ENCODE assay signal across 8 cellular contexts in the genomic region with DNA sequence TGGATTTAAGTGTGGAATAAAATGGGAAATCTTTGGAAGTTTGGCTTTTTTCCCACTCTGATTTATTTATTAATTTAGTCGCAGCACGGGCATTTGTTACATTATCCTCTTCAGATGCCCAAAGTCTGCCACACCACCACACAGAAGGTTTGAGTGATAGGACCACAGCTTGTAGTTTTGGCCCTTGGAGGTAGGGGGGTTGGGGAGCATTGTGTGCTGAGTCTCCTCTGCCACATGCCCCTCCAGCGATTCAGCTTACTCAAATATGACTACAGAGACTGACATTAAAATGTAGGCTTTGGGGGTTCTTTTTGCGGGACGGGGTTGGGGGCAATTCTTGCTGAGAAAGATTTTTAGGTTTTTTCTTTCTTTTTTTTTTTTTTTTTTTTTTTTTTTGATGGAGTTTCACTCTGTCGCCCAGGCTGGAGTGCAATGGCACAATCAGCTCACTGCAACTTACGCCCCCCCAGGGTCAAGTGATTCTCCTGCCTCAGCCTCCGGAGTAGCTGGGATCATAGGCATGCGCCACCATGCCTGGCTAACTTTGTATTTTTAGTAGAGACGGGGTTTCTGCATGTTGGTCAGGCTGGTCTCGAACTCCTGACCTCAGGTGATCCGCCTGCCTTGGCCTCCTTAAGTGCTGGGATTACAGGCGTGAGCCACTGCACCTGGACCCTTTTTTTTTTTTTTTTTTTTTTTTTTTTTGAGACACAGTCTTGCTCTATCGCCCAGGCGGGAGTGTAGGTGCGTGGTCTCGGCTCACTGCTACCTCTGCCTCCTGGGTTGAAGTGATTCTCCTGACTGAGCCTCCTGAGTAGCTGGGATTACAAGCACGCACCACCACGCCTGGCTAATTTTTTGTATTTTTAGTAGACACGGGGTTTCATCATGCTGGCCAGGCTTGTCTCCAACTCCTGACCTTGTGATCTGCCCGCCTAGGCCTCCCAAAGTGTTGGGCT. TPM values are rescaled to one million over a fixed set of nuclear protein-coding genes. Genes with fewer than 3 reads are reported as not detected.
A peak's percentile ranks its signal among the peaks of the same experiment; 100 is the strongest.
DNase-seq lines count a peak whose midpoint lies in the region; ATAC-seq and TF ChIP-seq lines count a peak whose summit lies in the region.
"Not testable (repeated sequence)": the region's sequence is repeated elsewhere in the genome, so short reads cannot be mapped to it uniquely, and the experiment has no call there.

No MANE protein-coding gene starts in this region.

- H3K27ac Mint-ChIP-seq in glutamatergic neuron (ENCODE audit: unreplicated experiment), result peak overlapping the region; percentile 17
- peak overlapping the region; percentile 58 to 99 (median 90) for H3K27ac Mint-ChIP-seq in naive B cell
- H3K27ac Mint-ChIP-seq in stimulated activated naive CD8-positive, alpha-beta T cell treated with anti-CD3 and anti-CD28 coated beads, Interleukin-15, amount 100 ng/mL, for 72 hours, result peak overlapping the region; percentile 25 to 82

- not testable (repeated sequence) for H3K27me3 Mint-ChIP-seq in glutamatergic neuron (ENCODE audit: unreplicated experiment); naive B cell; stimulated activated naive CD8-positive, alpha-beta T cell treated with anti-CD3 and anti-CD28 coated beads, Interleukin-15, amount 100 ng/mL, for 72 hours

- H4K20me1 ChIP-seq in BLaER1 (peaks cover 87% of the 10 kb centered on the region), Loucy (ENCODE audit: insufficient read depth, low read length, poor library complexity, severe bottlenecking) (peaks cover 83% of the 10 kb centered on the region)
- H4K20me1 ChIP-seq in SU-DHL-6 (ENCODE audit: low read depth, low read length), result not testable (repeated sequence)

- H3K36me3 ChIP-seq in BLaER1, result peaks cover 47% of the 10 kb centered on the region
- H3K36me3 ChIP-seq in Loucy (ENCODE audit: insufficient read depth, low read length), result peaks cover 21% of the 10 kb centered on the region; the same call in 1 of the 2 replicates
- H3K36me3 ChIP-seq in SU-DHL-6 (ENCODE audit: low read length); breast epithelium: not testable (repeated sequence)

- not testable (repeated sequence) for H3K9me3 ChIP-seq in BLaER1; Loucy (ENCODE audit: insufficient read depth, low read depth, low read length); SU-DHL-6 (ENCODE audit: insufficient read depth, low read length); breast epithelium

- not testable (repeated sequence) for DNase-seq in breast epithelium (ENCODE audit: low spot score in 2 of 2); glutamatergic neuron; naive B cell; stimulated activated naive CD8-positive, alpha-beta T cell treated with anti-CD3 and anti-CD28 coated beads, Interleukin-15, amount 100 ng/mL, for 72 hours

- H3K4me1 Mint-ChIP-seq in glutamatergic neuron (ENCODE audit: low read depth, unreplicated experiment) (peaks cover 24% of the 10 kb centered on the region), naive B cell (peaks cover 42 to 80% (median 63%) of the 10 kb centered on the region in 3 donors)
- peaks cover 76% of the 10 kb centered on the region for H3K4me1 Mint-ChIP-seq in stimulated activated naive CD8-positive, alpha-beta T cell treated with anti-CD3 and anti-CD28 coated beads, Interleukin-15, amount 100 ng/mL, for 72 hours

- peaks cover 74% of the 10 kb centered on the region for H3K4me1 ChIP-seq in BLaER1
- H3K4me1 ChIP-seq in Loucy (ENCODE audit: insufficient read depth, low read length, poor library complexity, severe bottlenecking), result peaks cover 30% of the 10 kb centered on the region
- peaks cover 0 to 24% of the 10 kb centered on the region in 2 donors for H3K4me1 ChIP-seq in breast epithelium

- H3K4me2 ChIP-seq in BLaER1 (peak overlapping the region; percentile 91), Loucy (ENCODE audit: low read depth, low read length, poor library complexity, severe bottlenecking) (peak overlapping the region; percentile 86), SU-DHL-6 (ENCODE audit: low read depth, low read length, poor library complexity, severe bottlenecking) (peak overlapping the region; percentile 71)

- not testable (repeated sequence) for H3K9me2 ChIP-seq in Loucy (replicated peaks; ENCODE audit: low read depth, low read length); SU-DHL-6 (replicated peaks; ENCODE audit: insufficient read depth, low read length)

- H3K9ac ChIP-seq in BLaER1 (peak overlapping the region; percentile 34; the same call in 1 of the 2 replicates), Loucy (ENCODE audit: low read depth, low read length, poor library complexity, severe bottlenecking) (peak overlapping the region; percentile 8), SU-DHL-6 (ENCODE audit: low read length) (peak overlapping the region; percentile 69)

- TF ChIP-seq CTCF in GM12872 (IDR thresholded peaks at IDR 0.05; ENCODE audit: insufficient read depth, low read depth, low read length), result peak; percentile 43; the same call in 2 of the 3 replicates
- TF ChIP-seq CTCF in Loucy (conservative IDR thresholded peaks at IDR 0.05; ENCODE audit: low read length); SU-DHL-6 (IDR thresholded peaks at IDR 0.05; ENCODE audit: insufficient read depth, low read length, poor library complexity, severe bottlenecking); breast epithelium (IDR thresholded peaks at IDR 0.05); glutamatergic neuron (IDR thresholded peaks at IDR 0.05; ENCODE audit: partially characterized antibody, unreplicated experiment): not testable (repeated sequence)

- intact Hi-C loops in breast epithelium (cut with DNase I; ENCODE audit: low total_unique reads), result not testable (repeated sequence)

- peaks cover 16% of the 10 kb centered on the region for H3K9me3 Mint-ChIP-seq in glutamatergic neuron (ENCODE audit: unreplicated experiment)
- not testable (repeated sequence) for H3K9me3 Mint-ChIP-seq in naive B cell; stimulated activated naive CD8-positive, alpha-beta T cell treated with anti-CD3 and anti-CD28 coated beads, Interleukin-15, amount 100 ng/mL, for 72 hours

- TF ChIP-seq POLR2A in breast epithelium (IDR thresholded peaks at IDR 0.05), result not testable (repeated sequence)

- ATAC-seq in naive B cell (ENCODE audit: low read depth in 2 of 2); stimulated activated naive CD8-positive, alpha-beta T cell treated with anti-CD3 and anti-CD28 coated beads, Interleukin-15, amount 100 ng/mL, for 72 hours: not testable (repeated sequence)

- not testable (repeated sequence) for H3F3A ChIP-seq in Loucy (ENCODE audit: low read depth)
- peaks cover 53% of the 10 kb centered on the region for H3F3A ChIP-seq in SU-DHL-6 (ENCODE audit: insufficient read depth)

- H3K4me3 ChIP-seq in BLaER1, breast epithelium: not testable (repeated sequence)
- H3K4me3 ChIP-seq in Loucy (ENCODE audit: low read length, poor library complexity, severe bottlenecking), result peak overlapping the region; percentile 79
- peak overlapping the region; percentile 65 for H3K4me3 ChIP-seq in SU-DHL-6 (ENCODE audit: insufficient read depth, low read length, poor library complexity, severe bottlenecking)

- not testable (repeated sequence) for H3K27me3 ChIP-seq in BLaER1; Loucy (ENCODE audit: insufficient read depth, low read length, poor library complexity, severe bottlenecking); SU-DHL-6 (ENCODE audit: low read length); breast epithelium

- H3K79me2 ChIP-seq in Loucy (ENCODE audit: insufficient read depth, low read length) (peaks cover 95% of the 10 kb centered on the region), SU-DHL-6 (ENCODE audit: insufficient read depth, low read length) (peaks cover 82% of the 10 kb centered on the region)

- H2AFZ ChIP-seq in Loucy (ENCODE audit: low read length); SU-DHL-6 (ENCODE audit: low read depth, low read length, severe bottlenecking): not testable (repeated sequence)

- not testable (repeated sequence) for H3K36me3 Mint-ChIP-seq in glutamatergic neuron (ENCODE audit: unreplicated experiment); naive B cell

- not testable (repeated sequence) for H3K4me3 Mint-ChIP-seq in glutamatergic neuron (ENCODE audit: unreplicated experiment)
- H3K4me3 Mint-ChIP-seq in naive B cell, result peak overlapping the region; percentile 22 to 95 (median 85)
- peak overlapping the region in 1 of 2 donors; percentile 19 for H3K4me3 Mint-ChIP-seq in stimulated activated naive CD8-positive, alpha-beta T cell treated with anti-CD3 and anti-CD28 coated beads, Interleukin-15, amount 100 ng/mL, for 72 hours

- H3K27ac ChIP-seq in BLaER1 (peak overlapping the region; percentile 20; the same call in 1 of the 2 replicates), SU-DHL-6 (ENCODE audit: low read depth, low read length) (peak overlapping the region; percentile 91), breast epithelium (peak overlapping the region; percentile 67 to 98)

RNA-seq across cellular contexts. Expression of a gene that starts 4.6 kb away (rescaled TPM):
- 100 to 1,000 TPM; 133 to 241 (median 184) TPM for total RNA-seq in breast epithelium
- 391 TPM for total RNA-seq in glutamatergic neuron (ENCODE audit: unreplicated experiment)
- 100 to 1,000 TPM in 1 of 6 donors, 10 to 100 TPM in 5; 40.8 to 110 (median 85.1) TPM for polyA plus RNA-seq in naive B cell (ENCODE audit: low read depth in 6 of 6)

Comparison
In these comparisons a context has a peak if more than half of its experiments do, and no peak if none do; other contexts are left out.
1. H3K27ac ChIP-seq: peak in every context shown above with its lines; median percentile 91 in SU-DHL-6; 82 in breast epithelium; 20 in BLaER1.
2. H3K9ac ChIP-seq: peak in every context shown above with its lines; median percentile 69 in SU-DHL-6; 34 in BLaER1; 8 in Loucy.
3. H3K27ac Mint-ChIP-seq: peak in every context shown above with its lines; median percentile 90 in naive B cell; 54 in stimulated activated naive CD8-positive, alpha-beta T cell treated with anti-CD3 and anti-CD28 coated beads, Interleukin-15, amount 100 ng/mL, for 72 hours; 17 in glutamatergic neuron.